ENCODE assay signal across 9 cellular contexts in genomic region chr17:3802461-3803307, GRCh38. TPM values are rescaled to one million over a fixed set of nuclear protein-coding genes. Genes with fewer than 3 reads are reported as not detected.
DNase-seq lines count a peak whose midpoint lies in the region; ATAC-seq, FAIRE-seq and TF ChIP-seq lines count a peak whose summit lies in the region.
"Had no signal": no experiment of that assay in that cellular context is flagged by ENCODE, and none has a peak within 500 bp of the region (broad histone marks: within the 10 kb centered on the region; RNA-seq: fewer than 3 reads in every experiment).

No MANE protein-coding gene starts in this region.

- no peak overlapping the region for H3K4me3 Mint-ChIP-seq in astrocyte (ENCODE audit: unreplicated experiment)
- H3K4me3 Mint-ChIP-seq in stimulated activated naive B cell treated with anti-CD40 and anti-IgM and Interleukin-4, amounts not matched to agents 10 μg/mL and 1 μg/mL and 100 μg/mL, for 72 hours = no peak overlapping the region

- no peak overlapping the region for H3K4me3 ChIP-seq in astrocyte (ENCODE audit: insufficient read depth, low read depth, low read length)

- no peaks in the 10 kb centered on the region for H3K9me3 ChIP-seq in astrocyte (ENCODE audit: insufficient read depth, low read depth, low read length)

- peaks cover 8% of the 10 kb centered on the region for H3K36me3 ChIP-seq in astrocyte (ENCODE audit: insufficient read depth, low read length)

- no peaks in the 10 kb centered on the region for H3K79me2 ChIP-seq in astrocyte (ENCODE audit: insufficient read depth, low read length)

- no peaks in the 10 kb centered on the region for H4K20me1 ChIP-seq in astrocyte (ENCODE audit: insufficient read depth, low read length)

- peak overlapping the region; percentile 96 for H3K27ac ChIP-seq in astrocyte (ENCODE audit: low read depth, low read length)

- peaks cover 55% of the 10 kb centered on the region for H3K4me1 ChIP-seq in astrocyte (ENCODE audit: insufficient read depth, low read length)

- H3K9ac ChIP-seq in astrocyte (ENCODE audit: low read length) = peak overlapping the region; percentile 76

- TF ChIP-seq CTCF in astrocyte (IDR thresholded peaks at IDR 0.05; ENCODE audit: insufficient read depth, low read depth, low read length) = no peak

- H3K4me2 ChIP-seq in astrocyte (ENCODE audit: low read length) = peak overlapping the region; percentile 69

- no peaks in the 10 kb centered on the region for H3K9me3 Mint-ChIP-seq in astrocyte (ENCODE audit: unreplicated experiment)
- no peaks in the 10 kb centered on the region for H3K9me3 Mint-ChIP-seq in stimulated activated naive B cell treated with anti-CD40 and anti-IgM and Interleukin-4, amounts not matched to agents 10 μg/mL and 1 μg/mL and 100 μg/mL, for 72 hours

- peaks cover 2% of the 10 kb centered on the region for H3K36me3 Mint-ChIP-seq in astrocyte (ENCODE audit: low read depth, unreplicated experiment)
- peaks cover 13 to 34% of the 10 kb centered on the region in 2 donors for H3K36me3 Mint-ChIP-seq in stimulated activated naive B cell treated with anti-CD40 and anti-IgM and Interleukin-4, amounts not matched to agents 10 μg/mL and 1 μg/mL and 100 μg/mL, for 72 hours

- DNase-seq in HCEC 1CT = peak; percentile 71
- peak; percentile 94 for DNase-seq in astrocyte (ENCODE audit: low read depth)
- DNase-seq in kidney glomerular epithelial cell (lab: John Stamatoyannopoulos, UW) = peak; percentile 91
- no peak for DNase-seq in stimulated activated naive B cell treated with anti-CD40 and anti-IgM and Interleukin-4, amounts not matched to agents 10 μg/mL and 1 μg/mL and 100 μg/mL, for 72 hours
- DNase-seq in COLO668 (lab: John Stamatoyannopoulos, UW; ENCODE audit: unreplicated experiment) = no peak
- no peak for DNase-seq in NCI-H2171 (lab: John Stamatoyannopoulos, UW)
- DNase-seq in activated naive CD4-positive, alpha-beta T cell treated with Interleukin-2 at 50 U/mL for 16 hours = no peak
- DNase-seq: NCI-H446 treated with DMSO at 0.1 percent for 48 hours had no signal

- no peaks in the 10 kb centered on the region for H3K27me3 Mint-ChIP-seq in astrocyte (ENCODE audit: low read depth, unreplicated experiment)
- H3K27me3 Mint-ChIP-seq in stimulated activated naive B cell treated with anti-CD40 and anti-IgM and Interleukin-4, amounts not matched to agents 10 μg/mL and 1 μg/mL and 100 μg/mL, for 72 hours = peaks cover 0 to 3% of the 10 kb centered on the region in 2 donors

- ATAC-seq in stimulated activated naive B cell treated with anti-CD40 and anti-IgM and Interleukin-4, amounts not matched to agents 10 μg/mL and 1 μg/mL and 100 μg/mL, for 72 hours (replicated peaks) = no peak
- ATAC-seq in HG03520 (IDR thresholded peaks at IDR 0.05; ENCODE audit: unreplicated experiment) = no peak

- no peak for FAIRE-seq in astrocyte (lab: Jason Lieb, UNC)

- H3K27me3 ChIP-seq in astrocyte (ENCODE audit: insufficient read depth, low read length) = no peaks in the 10 kb centered on the region

- peaks cover 36% of the 10 kb centered on the region for H3K4me1 Mint-ChIP-seq in astrocyte (ENCODE audit: low read depth, unreplicated experiment)
- H3K4me1 Mint-ChIP-seq in stimulated activated naive B cell treated with anti-CD40 and anti-IgM and Interleukin-4, amounts not matched to agents 10 μg/mL and 1 μg/mL and 100 μg/mL, for 72 hours = peaks cover 25 to 50% of the 10 kb centered on the region in 2 donors

- H2AFZ ChIP-seq in astrocyte (ENCODE audit: low read depth, low read length) = no peak overlapping the region

- H3K27ac Mint-ChIP-seq in astrocyte (ENCODE audit: unreplicated experiment) = peak overlapping the region; percentile 94
- peak overlapping the region; percentile 27 for H3K27ac Mint-ChIP-seq in stimulated activated naive B cell treated with anti-CD40 and anti-IgM and Interleukin-4, amounts not matched to agents 10 μg/mL and 1 μg/mL and 100 μg/mL, for 72 hours

RNA-seq across cellular contexts. Expression of gene ITGAE, which starts 1.7 kb away (rescaled TPM):
- 23.3 and 30.9 TPM in 2 replicates for total RNA-seq in astrocyte

RNA-seq across cellular contexts. Expression of gene NCBP3, which starts 43.4 kb away (rescaled TPM):
- total RNA-seq in astrocyte = 44.5 and 46.7 TPM in 2 replicates

Comparison
In these comparisons a context has a peak if more than half of its experiments do, and no peak if none do; other contexts are left out.
1. DNase-seq: peak in HCEC 1CT (single experiment), astrocyte (single experiment) and kidney glomerular epithelial cell (single experiment); none in stimulated activated naive B cell treated with anti-CD40 and anti-IgM and Interleukin-4, amounts not matched to agents 10 μg/mL and 1 μg/mL and 100 μg/mL, for 72 hours (single experiment), COLO668 (single experiment), NCI-H2171 (single experiment) and activated naive CD4-positive, alpha-beta T cell treated with Interleukin-2 at 50 U/mL for 16 hours (single experiment).